19 cellular contexts compared by ENCODE assay signal in genomic region chr5:112534067-112534466, GRCh38.
"Had no signal": no experiment of that assay in that cellular context is flagged by ENCODE, and none has a peak within 500 bp of the region (broad histone marks: within the 10 kb centered on the region; RNA-seq: fewer than 3 reads in every experiment).

No MANE protein-coding gene starts in this region.

- H3K27ac Mint-ChIP-seq: activated CD8-positive, alpha-beta T cell treated with anti-CD3 and anti-CD28 coated beads, Interleukin-2, amount 10 ng/mL, durations not matched to agents 7 days and 5 days; neural progenitor cell had no signal

- H3K27ac ChIP-seq: colonic mucosa, gastroesophageal sphincter, heart left ventricle, neural progenitor cell, prostate gland, testis, vagina, WERI-Rb-1 had no signal

- H3K4me3 Mint-ChIP-seq: activated CD8-positive, alpha-beta T cell treated with anti-CD3 and anti-CD28 coated beads, Interleukin-2, amount 10 ng/mL, durations not matched to agents 7 days and 5 days; central memory CD8-positive, alpha-beta T cell; naive thymus-derived CD8-positive, alpha-beta T cell; neural progenitor cell had no signal

- H3K36me3 ChIP-seq: colonic mucosa, gastroesophageal sphincter, heart left ventricle, neural progenitor cell, prostate gland, vagina, WERI-Rb-1 had no signal

- ATAC-seq: activated CD8-positive, alpha-beta T cell treated with anti-CD3 and anti-CD28 coated beads, Interleukin-2, amount 10 ng/mL, durations not matched to agents 7 days and 5 days; activated naive CD4-positive, alpha-beta T cell treated with anti-CD3 and anti-CD28 coated beads, Interleukin-2, amount 50 U/mL, for 72 hours; gastroesophageal sphincter; heart left ventricle; naive thymus-derived CD8-positive, alpha-beta T cell had no signal

- H3K4me1 Mint-ChIP-seq: central memory CD8-positive, alpha-beta T cell had no signal

- H3K9me3 ChIP-seq: colonic mucosa, gastroesophageal sphincter, heart left ventricle, prostate gland, testis, vagina had no signal

- H3K4me3 ChIP-seq: colonic mucosa, gastroesophageal sphincter, heart left ventricle, neural progenitor cell, prostate gland, testis, vagina had no signal

- DNase-seq: activated CD4-positive, alpha-beta T cell treated with anti-CD3 and anti-CD28 coated beads for 1 hour; activated CD4-positive, alpha-beta T cell treated with anti-CD3 and anti-CD28 coated beads, Interleukin-2, amount 50 U/mL, for 1 hour; activated CD8-positive, alpha-beta T cell treated with anti-CD3 and anti-CD28 coated beads, Interleukin-2, amount 10 ng/mL, durations not matched to agents 7 days and 5 days; activated T-cell treated with anti-CD3 and anti-CD28 coated beads, Interleukin-2, amount 50 U/mL, for 1 hour; heart left ventricle; mesendoderm; naive thymus-derived CD8-positive, alpha-beta T cell; stimulated activated CD4-positive, alpha-beta T cell treated with anti-CD3 and anti-CD28 coated beads, Interleukin-4, amount 100 ng/mL, for 24 hours; T-helper 1 cell; testis; trophoblast cell; WERI-Rb-1 had no signal

- H3K27me3 ChIP-seq: colonic mucosa, gastroesophageal sphincter, neural progenitor cell, testis, vagina had no signal

- H3K36me3 Mint-ChIP-seq: activated naive CD4-positive, alpha-beta T cell treated with anti-CD3 and anti-CD28 coated beads, Interleukin-2, amount 50 U/mL, for 72 hours; naive thymus-derived CD8-positive, alpha-beta T cell; neural progenitor cell had no signal

- H3K4me1 ChIP-seq: colonic mucosa, gastroesophageal sphincter, heart left ventricle, neural progenitor cell, prostate gland, testis, vagina had no signal

- H3K9me3 Mint-ChIP-seq: activated naive CD4-positive, alpha-beta T cell treated with anti-CD3 and anti-CD28 coated beads, Interleukin-2, amount 50 U/mL, for 72 hours; central memory CD8-positive, alpha-beta T cell; naive thymus-derived CD8-positive, alpha-beta T cell; neural progenitor cell had no signal
